ENCODE assay signal across 28 cellular contexts in the genomic region with DNA sequence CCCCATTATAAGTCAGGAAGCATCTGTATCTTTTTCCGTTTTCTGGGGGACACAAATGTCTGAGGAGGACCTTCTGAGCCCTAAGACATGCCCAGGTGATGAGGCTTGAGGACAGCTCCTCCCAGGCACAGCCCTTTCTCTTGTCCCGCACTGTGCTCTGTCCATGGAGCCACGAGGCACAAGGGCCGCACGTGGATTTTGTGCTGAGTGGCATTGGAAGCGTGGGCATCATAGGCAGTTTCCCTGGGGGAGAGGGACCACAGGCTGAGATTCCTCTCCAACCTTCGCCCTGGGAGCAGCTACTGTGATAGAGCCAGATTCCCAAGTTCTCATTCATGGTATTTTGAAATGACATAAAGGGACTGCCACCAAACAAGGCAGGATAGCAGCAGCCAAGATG.
"Had no signal": no experiment of that assay in that cellular context is flagged by ENCODE, and none has a peak within 500 bp of the region (broad histone marks: within the 10 kb centered on the region; RNA-seq: fewer than 3 reads in every experiment).

No MANE protein-coding gene starts in this region.

- DNase-seq: activated CD4-positive, alpha-beta T cell treated with anti-CD3 and anti-CD28 coated beads, Interleukin-2, amount 10 ng/mL, durations not matched to agents 24 days and 14 days; activated CD4-positive, alpha-beta T cell treated with anti-CD3 and anti-CD28 coated beads, Interleukin-2, amount 50 U/mL, for 4 hours; activated CD8-positive, alpha-beta T cell treated with anti-CD3 and anti-CD28 coated beads for 36 hours; activated gamma-delta T cell treated with Interleukin-2 at 50 U/mL for 16 hours; activated naive CD4-positive, alpha-beta T cell treated with anti-CD3 and anti-CD28 coated beads, Interleukin-2, amount 50 U/mL, for 16 hours; activated naive CD8-positive, alpha-beta T cell treated with anti-CD3 and anti-CD28 coated beads for 36 hours; activated T-cell treated with anti-CD3 and anti-CD28 coated beads, Interleukin-2, amount 50 U/mL, for 4 hours; amniotic stem cell; aorta; brain microvascular endothelial cell; central memory CD4-positive, alpha-beta T cell; Karpas-422; KBM-7; NCI-H1105; NCI-H1417 treated with DMSO at 0.1 percent for 48 hours; NCI-H1694 treated with DMSO at 0.1 percent for 48 hours; NCI-H2029; NCI-H2171; NCI-H510A; NCI-H526; NCI-H748 treated with DMSO at 0.1 percent for 48 hours; NK-92 treated with Interleukin-12 subunit alpha and Interleukin-12 subunit beta, amount 100 ng/mL, for 24 hours; PC-3; RPMI8226; SHP77 treated with DMSO at 0.1 percent for 48 hours; SK-N-SH had no signal

- H3K9ac ChIP-seq: SK-N-SH had no signal

- H3K27ac ChIP-seq: brain microvascular endothelial cell, Peyer's patch, SJSA1 had no signal

- H3K36me3 ChIP-seq: brain microvascular endothelial cell, Peyer's patch, SJSA1 had no signal

- H3K4me3 ChIP-seq: Peyer's patch, SJSA1 had no signal

- H3K4me2 ChIP-seq: SK-N-SH had no signal

- H3K9me3 ChIP-seq: Peyer's patch, SJSA1, SK-N-SH had no signal

- H3K27me3 ChIP-seq: brain microvascular endothelial cell, Peyer's patch, SJSA1 had no signal
